Comparison of ENCODE assay signal across 11 cellular contexts in the genomic region with DNA sequence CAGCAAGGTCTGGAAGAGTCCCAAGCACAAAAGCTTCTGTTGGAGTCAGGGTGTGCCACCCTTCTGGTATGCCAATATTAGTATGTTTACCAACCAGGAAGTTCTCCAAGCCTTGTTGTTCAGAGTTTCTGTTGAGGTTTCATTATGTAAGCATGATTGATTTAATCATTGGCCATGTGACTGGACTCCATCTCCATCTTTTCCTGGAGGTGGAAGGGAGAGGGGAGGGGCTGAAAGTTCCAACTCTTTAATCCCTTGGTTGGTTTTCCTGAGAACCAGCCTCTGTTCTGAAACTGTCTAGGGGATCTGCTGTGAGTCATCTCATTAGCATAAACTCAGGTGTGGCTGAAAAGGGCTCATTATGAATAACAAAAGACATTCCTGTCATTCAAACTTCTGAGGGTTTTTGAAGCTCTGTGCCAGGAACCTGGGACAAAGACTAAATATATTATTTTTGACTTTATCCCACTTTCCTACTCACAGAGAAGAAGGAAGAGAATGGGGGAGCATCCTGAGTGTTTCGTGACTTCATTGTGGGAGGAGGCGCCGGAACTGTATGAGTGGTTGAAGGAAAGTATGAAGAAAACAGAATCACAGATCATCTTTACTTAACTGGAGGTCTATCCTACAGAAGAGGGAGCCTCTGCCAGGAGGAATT.
DNase-seq lines count a peak whose midpoint lies in the region; ATAC-seq and TF ChIP-seq lines count a peak whose summit lies in the region.
"Had no signal": no experiment of that assay in that cellular context is flagged by ENCODE, and none has a peak within 500 bp of the region (broad histone marks: within the 10 kb centered on the region; RNA-seq: fewer than 3 reads in every experiment).

No MANE protein-coding gene starts in this region.

- H3K27ac ChIP-seq in A673 (ENCODE audit: low read depth, low read length, poor library complexity, severe bottlenecking) (no peak overlapping the region), adrenal gland (no peak overlapping the region)
- H3K27ac ChIP-seq: sigmoid colon had no signal

- CTCF ChIA-PET in A673 (lab: Charles Lee) = interaction anchor here (0.8 kb wide), 1 partner anchor 251 kb away, joined by 3 read pairs; no protein-coding TSS in a partner anchor

- POLR2A ChIA-PET in A673 (lab: Charles Lee; ENCODE audit: low non-redundant PET) = no interaction called here

- H3K9me3 ChIP-seq in A673 (ENCODE audit: low read depth, low read length, poor library complexity, severe bottlenecking) (peaks cover 3% of the 10 kb centered on the region), adrenal gland (replicated peaks in 1 of 3) (no peaks in the 10 kb centered on the region)

- no peak for ATAC-seq in effector memory CD8-positive, alpha-beta T cell (replicated peaks)
- ATAC-seq: Panc1 had no signal

- H3K4me1 ChIP-seq in A673 (ENCODE audit: insufficient read depth, low read length, poor library complexity, severe bottlenecking) (peaks cover 4% of the 10 kb centered on the region), adrenal gland (replicated peaks in 1 of 2) (peaks cover 0 to 7% of the 10 kb centered on the region in 2 donors)
- H3K4me1 ChIP-seq: sigmoid colon had no signal

- BruUV-seq in A673 (replicated peaks; lab: Mats Ljungman, UMichigan) = no TSS peak

- no peak overlapping the region for H3K27ac Mint-ChIP-seq in effector memory CD8-positive, alpha-beta T cell

- no peaks in the 10 kb centered on the region for H3K36me3 Mint-ChIP-seq in effector memory CD8-positive, alpha-beta T cell (ENCODE audit: insufficient read depth)

- no peak for TF ChIP-seq CTCF in A673 (conservative IDR thresholded peaks at IDR 0.05; ENCODE audit: low read depth, low read length)
- TF ChIP-seq CTCF in adrenal gland (IDR thresholded peaks at IDR 0.05) = no peak

- no peaks in the 10 kb centered on the region for H3K4me1 Mint-ChIP-seq in effector memory CD8-positive, alpha-beta T cell (ENCODE audit: low read depth in 2 of 2)

- peaks cover 31 to 55% of the 10 kb centered on the region in 2 donors for H3K27me3 Mint-ChIP-seq in effector memory CD8-positive, alpha-beta T cell

- no peak overlapping the region for H3K4me3 ChIP-seq in A673 (ENCODE audit: low read depth, low read length, poor library complexity, severe bottlenecking)
- no peak overlapping the region for H3K4me3 ChIP-seq in adrenal gland
- H3K4me3 ChIP-seq: sigmoid colon had no signal

- H3K27me3 ChIP-seq in A673 (replicated peaks; ENCODE audit: insufficient read depth, low read depth, low read length, poor library complexity) (no peaks in the 10 kb centered on the region), adrenal gland (no peaks in the 10 kb centered on the region)

- WGBS in adrenal gland, 4 donors = 86 to 94% (median 90%) methylated on average over 3 of the region's 3 CpGs

- no peak overlapping the region for H3K4me3 Mint-ChIP-seq in effector memory CD8-positive, alpha-beta T cell

- intact Hi-C loops in A673 (cut with micrococcal nuclease; ENCODE audit: unreplicated experiment) (no loop called here), adrenal gland (cut with DNase I) (no loop called here)

- H3K36me3 ChIP-seq in A673 (ENCODE audit: insufficient read depth, low read length, poor library complexity, severe bottlenecking) (no peaks in the 10 kb centered on the region), adrenal gland (replicated peaks in 1 of 2) (no peaks in the 10 kb centered on the region)
- H3K36me3 ChIP-seq: sigmoid colon had no signal

- peak; percentile 56 for DNase-seq in A673 (ENCODE audit: low spot score)
- peak; percentile 26 for DNase-seq in HCEC 1CT
- peak; percentile 62 for DNase-seq in amniotic epithelial cell (ENCODE audit: low read depth)
- peak; percentile 74 for DNase-seq in iPS-NIHi7 (ENCODE audit: extremely low spot score)
- DNase-seq in stimulated activated CD4-positive, alpha-beta T cell treated with anti-CD3 and anti-CD28 coated beads, Interleukin-4, amount 100 ng/mL, for 1 hour = no peak
- no peak for DNase-seq in effector memory CD8-positive, alpha-beta T cell
- DNase-seq in NOMO-1 (lab: John Stamatoyannopoulos, UW; ENCODE audit: unreplicated experiment in 2 of 2) = no peak
- DNase-seq in adrenal gland = no peak
- DNase-seq: amniotic stem cell, sigmoid colon had no signal

- no peak for TF ChIP-seq POLR2A in adrenal gland (IDR thresholded peaks at IDR 0.05)

- no peaks in the 10 kb centered on the region for H3K9me3 Mint-ChIP-seq in effector memory CD8-positive, alpha-beta T cell

Comparison
In these comparisons a context has a peak if more than half of its experiments do, and no peak if none do; other contexts are left out.
1. DNase-seq: peak in A673 (single experiment), HCEC 1CT (single experiment), amniotic epithelial cell (single experiment) and iPS-NIHi7 (single experiment); none in stimulated activated CD4-positive, alpha-beta T cell treated with anti-CD3 and anti-CD28 coated beads, Interleukin-4, amount 100 ng/mL, for 1 hour (single experiment), effector memory CD8-positive, alpha-beta T cell (0 of 3), NOMO-1 (0 of 2) and adrenal gland (0 of 7).